In the genomic region with DNA sequence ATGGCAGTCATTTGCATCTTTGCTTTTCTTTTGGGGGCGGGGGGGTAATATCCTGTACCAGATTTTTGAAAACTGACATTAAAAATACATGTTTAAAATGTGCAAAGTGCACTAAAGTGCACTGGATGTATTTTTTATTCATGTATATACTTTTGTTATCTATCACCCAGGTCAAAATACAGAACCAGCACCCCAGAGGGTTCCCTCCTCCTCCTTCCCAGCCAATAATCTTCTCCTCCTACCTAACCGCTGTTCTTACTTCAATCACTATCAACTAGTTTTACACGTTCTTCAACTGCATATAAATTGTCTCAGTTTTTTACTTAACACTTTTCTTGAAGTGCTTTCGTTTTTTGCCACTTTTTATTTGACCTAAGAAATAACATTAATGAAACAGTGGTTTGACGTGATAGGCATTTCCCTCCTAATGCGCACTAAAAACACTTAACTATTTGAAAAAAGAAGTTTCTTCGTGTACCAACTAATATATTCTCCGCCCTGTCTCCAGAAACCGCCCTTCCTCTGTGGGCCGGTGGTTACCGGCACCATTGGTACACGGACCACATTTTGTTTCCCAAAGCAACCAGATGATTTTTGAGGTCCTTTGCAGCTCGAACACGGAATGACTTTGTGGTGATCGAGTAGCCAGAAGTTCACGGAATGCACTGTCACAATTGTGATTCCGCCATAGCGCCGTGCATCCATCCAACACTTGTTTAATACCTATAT, we compare ENCODE assay signal across 8 cellular contexts. TPM values are rescaled to one million over a fixed set of nuclear protein-coding genes. Genes with fewer than 3 reads are reported as not detected.
DNase-seq lines count a peak whose midpoint lies in the region; ATAC-seq and TF ChIP-seq lines count a peak whose summit lies in the region.

No MANE protein-coding gene starts in this region.

- no peaks in the 10 kb centered on the region for H3K27me3 ChIP-seq in mucosa of stomach (ENCODE audit: control insufficient read depth, insufficient read depth, low read length)
- H3K27me3 ChIP-seq in testis = no peaks in the 10 kb centered on the region

- peak overlapping the region; percentile 98 for H3K27ac Mint-ChIP-seq in T-helper 17 cell

- H3K36me3 ChIP-seq in mucosa of stomach (ENCODE audit: control insufficient read depth, insufficient read depth, low read length) (no peaks in the 10 kb centered on the region), testis (ENCODE audit: low read depth, missing control alignments) (no peaks in the 10 kb centered on the region)

- peak overlapping the region; percentile 77 for H3K4me3 ChIP-seq in choroid plexus epithelial cell (ENCODE audit: low read depth, low read length)
- H3K4me3 ChIP-seq in mucosa of stomach (ENCODE audit: low read length) = peak overlapping the region; percentile 51
- peak overlapping the region; percentile 90 to 94 for H3K4me3 ChIP-seq in testis

- intact Hi-C loops in testis (cut with DNase I; ENCODE audit: low total_unique reads) = no loop called here

- H3K9me3 ChIP-seq in T-helper 17 cell (ENCODE audit: control insufficient read depth, low read length, poor library complexity, severe bottlenecking) = no peaks in the 10 kb centered on the region
- H3K9me3 ChIP-seq in mucosa of stomach (ENCODE audit: control insufficient read depth, low read length) = no peaks in the 10 kb centered on the region
- no peaks in the 10 kb centered on the region for H3K9me3 ChIP-seq in testis

- DNase-seq in NCI-H510A treated with DMSO at 0.1 percent for 48 hours (lab: John Stamatoyannopoulos, UW) (peak; percentile 35), NCI-H510A (lab: John Stamatoyannopoulos, UW) (no peak), T-helper 17 cell (peak; percentile 26 to 60 (median 38)), choroid plexus epithelial cell (ENCODE audit: low read depth) (peak; percentile 43), testis (peak; percentile 28)

- peak overlapping the region; percentile 93 for H3K4me3 Mint-ChIP-seq in T-helper 17 cell

- peaks cover 49% of the 10 kb centered on the region for H3K4me1 Mint-ChIP-seq in T-helper 17 cell

- TF ChIP-seq POLR2A in testis (IDR thresholded peaks at IDR 0.05) = no peak

- WGBS in testis, 2 donors = 3 to 5% methylated on average over 19 of the region's 19 CpGs

- H3K9ac ChIP-seq in mucosa of stomach (ENCODE audit: low read length) = peak overlapping the region; percentile 54

- ATAC-seq in T-helper 17 cell (peak; percentile 39), HG02840 (IDR thresholded peaks at IDR 0.05; ENCODE audit: low FRiP score, unreplicated experiment) (no peak), HG02763 (IDR thresholded peaks at IDR 0.05; ENCODE audit: unreplicated experiment) (no peak)

- H3K27ac ChIP-seq in testis = peak overlapping the region; percentile 44 to 97

- H3K4me1 ChIP-seq in mucosa of stomach (ENCODE audit: control insufficient read depth, insufficient read depth, low read length) (no peaks in the 10 kb centered on the region), testis (peaks cover 14% of the 10 kb centered on the region)

- no peaks in the 10 kb centered on the region for H3K27me3 Mint-ChIP-seq in T-helper 17 cell

- TF ChIP-seq CTCF in choroid plexus epithelial cell (conservative IDR thresholded peaks at IDR 0.05; ENCODE audit: low read depth, low read length) (no peak), testis (IDR thresholded peaks at IDR 0.05) (no peak)

- H3K36me3 Mint-ChIP-seq in T-helper 17 cell (ENCODE audit: low read depth) = peaks cover 5% of the 10 kb centered on the region

RNA-seq across cellular contexts. Expression of gene AKAP13, which starts 0.8 kb away (rescaled TPM):
- 100 to 1,000 TPM; 426 to 437 TPM for total RNA-seq in T-helper 17 cell
- 100 to 1,000 TPM; 187 to 207 TPM for total RNA-seq in testis
- polyA plus RNA-seq in testis (ENCODE audit: insufficient read depth, low read depth, low replicate concordance) = 79.5 TPM
